8 cellular contexts compared by ENCODE assay signal in genomic region chr11:123456473-123456872, GRCh38. TPM values are rescaled to one million over a fixed set of nuclear protein-coding genes. Genes with fewer than 3 reads are reported as not detected.
DNase-seq lines count a peak whose midpoint lies in the region; ATAC-seq and TF ChIP-seq lines count a peak whose summit lies in the region.
"Not testable (repeated sequence)": the region's sequence is repeated elsewhere in the genome, so short reads cannot be mapped to it uniquely, and the experiment has no call there.
"Had no signal": no experiment of that assay in that cellular context is flagged by ENCODE, and none has a peak within 500 bp of the region (broad histone marks: within the 10 kb centered on the region; RNA-seq: fewer than 3 reads in every experiment).

No MANE protein-coding gene starts in this region.

- H3K4me3 Mint-ChIP-seq in CD14-positive monocyte; MCF 10A (ENCODE audit: unreplicated experiment): not testable (repeated sequence)
- peak overlapping the region; percentile 39 for H3K4me3 Mint-ChIP-seq in HFFc6
- H3K4me3 Mint-ChIP-seq in activated CD4-positive, alpha-beta memory T cell treated with anti-CD3 and anti-CD28 coated beads for 36 hours: peak overlapping the region; percentile 67
- H3K4me3 Mint-ChIP-seq in activated T-helper 17 cell treated with anti-CD3 and anti-CD28 coated beads, Interleukin-2, amount 50 U/mL, for 72 hours: peak overlapping the region; percentile 82
- peak overlapping the region in 5 of 10 donors; percentile 28 to 72 (median 56) for H3K4me3 Mint-ChIP-seq in naive thymus-derived CD8-positive, alpha-beta T cell

- H3K4me1 Mint-ChIP-seq in CD14-positive monocyte (peaks cover 69% of the 10 kb centered on the region), HFFc6 (ENCODE audit: low read depth) (peaks cover 82% of the 10 kb centered on the region), MCF 10A (ENCODE audit: insufficient read depth, unreplicated experiment) (peaks cover 15% of the 10 kb centered on the region)
- peaks cover 60% of the 10 kb centered on the region for H3K4me1 Mint-ChIP-seq in activated CD4-positive, alpha-beta memory T cell treated with anti-CD3 and anti-CD28 coated beads for 36 hours (ENCODE audit: low read depth)
- H3K4me1 Mint-ChIP-seq in activated T-helper 17 cell treated with anti-CD3 and anti-CD28 coated beads, Interleukin-2, amount 50 U/mL, for 72 hours: peaks cover 31% of the 10 kb centered on the region
- H3K4me1 Mint-ChIP-seq in naive thymus-derived CD8-positive, alpha-beta T cell: peaks cover 9 to 47% (median 30%) of the 10 kb centered on the region in 4 donors

- peak overlapping the region; percentile 87 to 93 (median 90) for H3K27ac Mint-ChIP-seq in CD14-positive monocyte
- peak overlapping the region; percentile 69 for H3K27ac Mint-ChIP-seq in HFFc6
- peak overlapping the region; percentile 87 for H3K27ac Mint-ChIP-seq in activated CD4-positive, alpha-beta memory T cell treated with anti-CD3 and anti-CD28 coated beads for 36 hours
- H3K27ac Mint-ChIP-seq in activated T-helper 17 cell treated with anti-CD3 and anti-CD28 coated beads, Interleukin-2, amount 50 U/mL, for 72 hours: peak overlapping the region; percentile 94
- not testable (repeated sequence) for H3K27ac Mint-ChIP-seq in MCF 10A (ENCODE audit: low read depth, unreplicated experiment)
- H3K27ac Mint-ChIP-seq in naive thymus-derived CD8-positive, alpha-beta T cell: peak overlapping the region in 7 of 10 donors; percentile 24 to 91 (median 83)

- not testable (repeated sequence) for H3K27me3 Mint-ChIP-seq in CD14-positive monocyte (ENCODE audit: low read depth in 3 of 3); HFFc6 (ENCODE audit: insufficient read depth); activated CD4-positive, alpha-beta memory T cell treated with anti-CD3 and anti-CD28 coated beads for 36 hours; activated T-helper 17 cell treated with anti-CD3 and anti-CD28 coated beads, Interleukin-2, amount 50 U/mL, for 72 hours; MCF 10A (ENCODE audit: insufficient read depth, unreplicated experiment); naive thymus-derived CD8-positive, alpha-beta T cell

- ATAC-seq in RWPE2 (ENCODE audit: low read depth); naive thymus-derived CD8-positive, alpha-beta T cell: not testable (repeated sequence)
- peak; percentile 3 for ATAC-seq in activated T-helper 17 cell treated with anti-CD3 and anti-CD28 coated beads, Interleukin-2, amount 50 U/mL, for 72 hours (replicated peaks)

- POLR2A ChIA-PET in activated CD4-positive, alpha-beta memory T cell treated with anti-CD3 and anti-CD28 coated beads for 36 hours (lab: Charles Lee); MCF 10A (lab: Yijun Ruan, JAX): not testable (repeated sequence)
- POLR2A ChIA-PET in naive thymus-derived CD8-positive, alpha-beta T cell (lab: Charles Lee): interaction anchor here (1.0 to 1.3 kb wide), 2 partner anchors 25 to 27 kb away, joined by 3 to 4 read pairs; partner anchors contain the start of gene GRAMD1B

- peaks cover 33% of the 10 kb centered on the region for H3K4me1 ChIP-seq in RWPE2 (ENCODE audit: insufficient read depth, poor library complexity, severe bottlenecking)

- CTCF ChIA-PET in activated CD4-positive, alpha-beta memory T cell treated with anti-CD3 and anti-CD28 coated beads for 36 hours (lab: Charles Lee): interaction anchor here (1.3 kb wide), 2 partner anchors 21 to 49 kb away, joined by 3 to 8 read pairs; no protein-coding TSS in a partner anchor
- CTCF ChIA-PET in MCF 10A (lab: Yijun Ruan, JAX): interaction anchor here (1.5 kb wide), 1 partner anchor 48 kb away, joined by 4 read pairs; no protein-coding TSS in a partner anchor

- intact Hi-C loops in CD14-positive monocyte (cut with micrococcal nuclease); MCF 10A (cut with micrococcal nuclease): not testable (repeated sequence)
- intact Hi-C loops in activated CD4-positive, alpha-beta memory T cell treated with anti-CD3 and anti-CD28 coated beads for 36 hours (cut with micrococcal nuclease): loop anchor here (10.0 kb wide), 1 partner anchor 802 kb away; the partner anchor contains the start of gene UBASH3B

- BruUV-seq in MCF 10A (replicated peaks; lab: Mats Ljungman, UMichigan): not testable (repeated sequence)

- not testable (repeated sequence) for H3K36me3 ChIP-seq in RWPE2 (ENCODE audit: low read depth)

- H3K9me3 ChIP-seq in RWPE2 (ENCODE audit: severe bottlenecking): not testable (repeated sequence)

- peaks cover 10 to 16% of the 10 kb centered on the region in 2 donors for H3K36me3 Mint-ChIP-seq in CD14-positive monocyte
- peaks cover 39% of the 10 kb centered on the region for H3K36me3 Mint-ChIP-seq in HFFc6 (ENCODE audit: low read depth)
- H3K36me3 Mint-ChIP-seq in activated CD4-positive, alpha-beta memory T cell treated with anti-CD3 and anti-CD28 coated beads for 36 hours: peaks cover 18% of the 10 kb centered on the region
- peaks cover 15% of the 10 kb centered on the region for H3K36me3 Mint-ChIP-seq in activated T-helper 17 cell treated with anti-CD3 and anti-CD28 coated beads, Interleukin-2, amount 50 U/mL, for 72 hours (ENCODE audit: low read depth)
- H3K36me3 Mint-ChIP-seq in MCF 10A (ENCODE audit: insufficient read depth, unreplicated experiment); naive thymus-derived CD8-positive, alpha-beta T cell: not testable (repeated sequence)

- DNase-seq in CD14-positive monocyte (ENCODE audit: low spot score); HFFc6; RWPE2 (ENCODE audit: low spot score); naive thymus-derived CD8-positive, alpha-beta T cell: not testable (repeated sequence)
- DNase-seq in activated CD4-positive, alpha-beta memory T cell treated with anti-CD3 and anti-CD28 coated beads for 36 hours: peak; percentile 32
- peak; percentile 46 for DNase-seq in MCF 10A (ENCODE audit: unreplicated experiment)

- not testable (repeated sequence) for TF ChIP-seq CTCF in CD14-positive monocyte (IDR thresholded peaks at IDR 0.05); HFFc6 (IDR thresholded peaks at IDR 0.05); RWPE2 (IDR thresholded peaks at IDR 0.05; ENCODE audit: poor library complexity, severe bottlenecking); MCF 10A (IDR thresholded peaks at IDR 0.05; ENCODE audit: unreplicated experiment)

- H3K9me3 Mint-ChIP-seq in CD14-positive monocyte; HFFc6; activated CD4-positive, alpha-beta memory T cell treated with anti-CD3 and anti-CD28 coated beads for 36 hours; activated T-helper 17 cell treated with anti-CD3 and anti-CD28 coated beads, Interleukin-2, amount 50 U/mL, for 72 hours; MCF 10A (ENCODE audit: unreplicated experiment); naive thymus-derived CD8-positive, alpha-beta T cell: not testable (repeated sequence)

- H3K27ac ChIP-seq in RWPE2 (ENCODE audit: poor library complexity, severe bottlenecking): peak overlapping the region; percentile 84

- not testable (repeated sequence) for H3K4me3 ChIP-seq in RWPE2 (ENCODE audit: severe bottlenecking)

- not testable (repeated sequence) for H3K27me3 ChIP-seq in RWPE2 (ENCODE audit: insufficient read depth, poor library complexity, severe bottlenecking)

RNA-seq across cellular contexts. Expression of gene GRAMD1B, which starts 26.4 kb away (rescaled TPM):
- polyA plus RNA-seq in CD14-positive monocyte: 1 to 10 TPM; 3.2 to 3.3 TPM
- 10 to 100 TPM; 46.1 to 54.5 (median 51.3) TPM for total RNA-seq in HFFc6 (2021; fragmentation: NEBNext Ultra II Directional; extraction: Animal tissue kit (Norgen Biotek cat#: 25700))
- total RNA-seq in activated CD4-positive, alpha-beta memory T cell treated with anti-CD3 and anti-CD28 coated beads for 36 hours: 10 to 100 TPM; 36.8 to 39.0 TPM
- 10 to 100 TPM; 41.7 to 78.3 TPM for total RNA-seq in activated T-helper 17 cell treated with anti-CD3 and anti-CD28 coated beads, Interleukin-2, amount 50 U/mL, for 72 hours
- 0.26 and 0.27 TPM in 2 replicates for total RNA-seq in MCF 10A (2022)
- total RNA-seq in naive thymus-derived CD8-positive, alpha-beta T cell: 10 to 100 TPM; 10.5 to 10.7 TPM
- polyA plus RNA-seq in naive thymus-derived CD8-positive, alpha-beta T cell: 1 to 10 TPM in 2 of 3 donors, under 1 TPM in 1; 0.76 to 1.3 (median 1.2) TPM
- total RNA-seq: HepG2 had no signal
